9 cellular contexts compared by ENCODE assay signal in the genomic region with DNA sequence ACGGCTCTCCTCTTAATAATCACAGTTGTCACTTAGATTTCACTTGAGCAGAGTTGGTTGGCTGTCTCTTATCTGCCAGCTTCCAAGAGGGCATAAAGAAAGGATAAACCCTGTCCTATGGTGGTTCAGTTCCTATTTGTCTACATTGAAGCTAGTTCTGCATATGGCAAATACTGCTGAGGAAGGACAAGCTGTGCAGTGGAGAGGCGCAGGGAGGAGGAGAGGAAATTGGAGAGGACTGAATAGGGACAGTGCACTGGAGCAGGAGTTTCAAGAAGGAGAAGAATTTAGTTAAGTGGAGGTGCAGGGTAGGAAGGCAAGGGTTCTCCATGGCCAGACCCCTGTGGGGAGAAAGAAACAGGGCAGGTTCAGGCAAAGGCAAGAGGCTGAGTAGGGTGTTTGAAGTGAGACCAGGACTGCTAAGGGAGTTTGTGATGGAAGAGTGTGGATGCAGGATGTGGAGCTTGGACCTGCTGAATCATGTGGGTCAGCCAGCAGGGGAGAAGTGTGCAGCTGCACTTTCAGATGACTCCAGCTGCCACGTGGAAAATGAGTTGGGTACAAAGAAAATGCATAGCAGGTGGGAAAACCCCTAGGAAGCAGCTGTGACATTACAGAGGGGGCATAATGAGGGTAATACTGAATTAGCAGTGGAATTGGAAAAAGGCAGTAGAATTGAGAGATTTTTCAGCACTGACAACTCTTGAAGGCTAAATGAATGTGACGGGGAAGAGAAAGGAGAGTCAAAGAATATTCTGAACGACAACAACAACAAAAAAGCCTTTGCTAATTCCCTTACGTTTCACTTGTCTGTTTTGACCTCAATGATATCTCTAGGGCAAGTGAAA.
DNase-seq lines count a peak whose midpoint lies in the region; ATAC-seq, FAIRE-seq and TF ChIP-seq lines count a peak whose summit lies in the region.
"Had no signal": no experiment of that assay in that cellular context is flagged by ENCODE, and none has a peak within 500 bp of the region (broad histone marks: within the 10 kb centered on the region; RNA-seq: fewer than 3 reads in every experiment).

No MANE protein-coding gene starts in this region.

- no peak for TF ChIP-seq CTCF in dorsolateral prefrontal cortex (IDR thresholded peaks at IDR 0.05 in 54 of 56, conservative IDR thresholded peaks at IDR 0.05 in 2 of 56; ENCODE audit: low read depth in 1 of 56, partially characterized antibody in 56 of 56)

- no peak overlapping the region for H3K9ac ChIP-seq in skeletal muscle satellite cell (ENCODE audit: low read depth, low read length)

- H3K9me3 ChIP-seq in skeletal muscle satellite cell (replicated peaks; ENCODE audit: low read length) (no peaks in the 10 kb centered on the region), small intestine (ENCODE audit: control insufficient read depth, low read depth) (no peaks in the 10 kb centered on the region)

- intact Hi-C loops in dorsolateral prefrontal cortex (cut with DNase I), result loop anchor here in 1 of 2 donors (5.0 to 10.0 kb wide), 2 partner anchors 66 to 138 kb away; a partner anchor contains a TSS

- H3K36me3 ChIP-seq in skeletal muscle satellite cell (ENCODE audit: insufficient read depth, low read length), result no peaks in the 10 kb centered on the region
- H3K36me3 ChIP-seq in small intestine (ENCODE audit: control insufficient read depth in 2 of 2, insufficient read depth in 2 of 2, low read length in 2 of 2), result no peaks in the 10 kb centered on the region

- peaks cover 12% of the 10 kb centered on the region for H3K4me1 ChIP-seq in skeletal muscle satellite cell (ENCODE audit: control insufficient read depth, insufficient read depth, low read length)
- H3K4me1 ChIP-seq in small intestine (ENCODE audit: control insufficient read depth in 2 of 2, insufficient read depth in 1 of 2, low read depth in 1 of 2, low read length in 1 of 2), result no peaks in the 10 kb centered on the region

- 45 to 56% (median 52%) methylated on average over 6 of the region's 6 CpGs for WGBS in small intestine, 3 donors

- H3K27me3 ChIP-seq in skeletal muscle satellite cell (ENCODE audit: control insufficient read depth, insufficient read depth, low read length) (no peaks in the 10 kb centered on the region), dorsolateral prefrontal cortex (no peaks in the 10 kb centered on the region), small intestine (ENCODE audit: control insufficient read depth in 2 of 2, insufficient read depth in 2 of 2, low read length in 2 of 2) (no peaks in the 10 kb centered on the region)

- H3K27ac ChIP-seq in dorsolateral prefrontal cortex (peak overlapping the region in 2 of 59 donors; percentile 14 to 37), small intestine (ENCODE audit: low read depth in 1 of 2, low read length in 1 of 2) (peak overlapping the region in 1 of 2 donors; percentile 25)

- peak overlapping the region; percentile 45 for H3K4me2 ChIP-seq in skeletal muscle satellite cell (ENCODE audit: low read length)

- DNase-seq in NCI-H187 treated with DMSO at 0.1 percent for 48 hours (lab: John Stamatoyannopoulos, UW) (peak; percentile 60), dermis blood vessel endothelial cell (peak; percentile 77), dorsolateral prefrontal cortex (no peak), small intestine (no peak), NOMO-1 treated with DMSO at 0.1 percent for 48 hours (lab: John Stamatoyannopoulos, UW; ENCODE audit: unreplicated experiment) (no peak)

- peak; percentile 9 for ATAC-seq in GM21526 (IDR thresholded peaks at IDR 0.05; ENCODE audit: low FRiP score, unreplicated experiment)

- H3K4me3 ChIP-seq in skeletal muscle satellite cell (ENCODE audit: low read length), result no peak overlapping the region
- no peak overlapping the region for H3K4me3 ChIP-seq in dorsolateral prefrontal cortex
- H3K4me3 ChIP-seq in small intestine (ENCODE audit: low read depth in 1 of 2, low read length in 2 of 2), result no peak overlapping the region
- H3K4me3 ChIP-seq: lung had no signal

- FAIRE-seq in small intestine (lab: Jason Lieb, UNC), result no peak
- FAIRE-seq: bronchial epithelial cell had no signal

Comparison
In these comparisons a context has a peak if more than half of its experiments do, and no peak if none do; other contexts are left out.
1. DNase-seq: peak in NCI-H187 treated with DMSO at 0.1 percent for 48 hours (single experiment) and dermis blood vessel endothelial cell (single experiment); none in dorsolateral prefrontal cortex (0 of 10), small intestine (single experiment) and NOMO-1 treated with DMSO at 0.1 percent for 48 hours (single experiment).